ENCODE assay signal across 11 cellular contexts in genomic region chr10:29862926-29863614, GRCh38.
A peak's percentile ranks its signal among the peaks of the same experiment; 100 is the strongest.
DNase-seq lines count a peak whose midpoint lies in the region; ATAC-seq, FAIRE-seq and TF ChIP-seq lines count a peak whose summit lies in the region.
"Had no signal": no experiment of that assay in that cellular context is flagged by ENCODE, and none has a peak within 500 bp of the region (broad histone marks: within the 10 kb centered on the region; RNA-seq: fewer than 3 reads in every experiment).

No MANE protein-coding gene starts in this region.

- H3K4me3 Mint-ChIP-seq in neural progenitor cell: no peak overlapping the region
- H3K4me3 Mint-ChIP-seq: immature natural killer cell had no signal

- peaks cover 16% of the 10 kb centered on the region for H3K4me1 Mint-ChIP-seq in neural progenitor cell
- H3K4me1 Mint-ChIP-seq: immature natural killer cell had no signal

- H3K9me3 ChIP-seq in kidney (ENCODE audit: control insufficient read depth in 1 of 2, low read length in 2 of 2) (no peaks in the 10 kb centered on the region), aorta (ENCODE audit: control insufficient read depth, low read length) (no peaks in the 10 kb centered on the region), neural progenitor cell (ENCODE audit: low read depth) (no peaks in the 10 kb centered on the region)

- H3K4me1 ChIP-seq in kidney (ENCODE audit: control insufficient read depth in 1 of 2, insufficient read depth in 1 of 2, low read depth in 1 of 2, low read length in 2 of 2) (peaks cover 4 to 13% of the 10 kb centered on the region in 2 donors), aorta (ENCODE audit: control insufficient read depth in 1 of 2, insufficient read depth in 2 of 2, low read length in 2 of 2) (peaks cover 0 to 4% of the 10 kb centered on the region in 2 donors), neural progenitor cell (peaks cover 7% of the 10 kb centered on the region)

- no peak overlapping the region for H3K27ac ChIP-seq in kidney (ENCODE audit: low read depth in 2 of 2, low read length in 2 of 2)
- H3K27ac ChIP-seq in aorta (ENCODE audit: low read depth in 1 of 2, low read length in 2 of 2): peak overlapping the region in 1 of 2 donors; percentile 19
- no peak overlapping the region for H3K27ac ChIP-seq in neural progenitor cell

- H3K4me3 ChIP-seq in HFF-Myc (replicated peaks; ENCODE audit: low read depth, low read length) (no peak overlapping the region), kidney epithelial cell (ENCODE audit: low read depth, low read length) (no peak overlapping the region), kidney (ENCODE audit: low read length in 2 of 2) (no peak overlapping the region), aorta (ENCODE audit: low read length in 2 of 2) (no peak overlapping the region), neural progenitor cell (no peak overlapping the region)

- no peak overlapping the region for H3K27ac Mint-ChIP-seq in neural progenitor cell
- H3K27ac Mint-ChIP-seq: immature natural killer cell had no signal

- no peak for FAIRE-seq in kidney (lab: Jason Lieb, UNC)

- H3K9me3 Mint-ChIP-seq in neural progenitor cell: no peaks in the 10 kb centered on the region
- H3K9me3 Mint-ChIP-seq: immature natural killer cell had no signal

- WGBS in aorta, 2 donors: 88 to 97% methylated on average over 4 of the region's 4 CpGs

- peaks cover 2% of the 10 kb centered on the region for H3F3A ChIP-seq in neural progenitor cell (ENCODE audit: low read depth)

- DNase-seq in AG08396 (ENCODE audit: low spot score): peak; percentile 38
- DNase-seq in HFF-Myc (ENCODE audit: extremely low read depth, low read depth): peak; percentile 59
- DNase-seq in amniotic stem cell (lab: John Stamatoyannopoulos, UW): peak; percentile 3
- peak; percentile 97 for DNase-seq in kidney epithelial cell (ENCODE audit: low read depth)
- no peak for DNase-seq in kidney
- no peak for DNase-seq in aorta
- no peak for DNase-seq in neural progenitor cell (ENCODE audit: low spot score)
- no peak for DNase-seq in NCI-H1048 (lab: John Stamatoyannopoulos, UW)
- DNase-seq: caudate nucleus, immature natural killer cell, NCI-H2227 treated with DMSO at 0.1 percent for 48 hours had no signal

- no peak overlapping the region for H3K4me2 ChIP-seq in neural progenitor cell

- peaks cover 8% of the 10 kb centered on the region for H3K27me3 Mint-ChIP-seq in neural progenitor cell (ENCODE audit: insufficient read depth, low read depth)

- H3K27me3 ChIP-seq in kidney epithelial cell (ENCODE audit: control insufficient read depth, insufficient read depth, low read length) (no peaks in the 10 kb centered on the region), aorta (ENCODE audit: control insufficient read depth in 1 of 2, insufficient read depth in 2 of 2, low read length in 1 of 2) (no peaks in the 10 kb centered on the region), neural progenitor cell (no peaks in the 10 kb centered on the region)

- no peak overlapping the region for H2AFZ ChIP-seq in neural progenitor cell (replicated peaks)

- no peaks in the 10 kb centered on the region for H3K36me3 Mint-ChIP-seq in neural progenitor cell
- H3K36me3 Mint-ChIP-seq: immature natural killer cell had no signal

- intact Hi-C loops in kidney (cut with DNase I): no loop called here
- intact Hi-C loops in aorta (cut with DNase I): no loop called here

- H4K20me1 ChIP-seq in neural progenitor cell (ENCODE audit: low read depth): no peaks in the 10 kb centered on the region

- ATAC-seq in aorta (ENCODE audit: low FRiP score): no peak

- TF ChIP-seq CTCF in HFF-Myc (IDR thresholded peaks at IDR 0.05; ENCODE audit: low read depth, low read length, missing control alignments) (no peak), kidney epithelial cell (IDR thresholded peaks at IDR 0.05; ENCODE audit: insufficient read depth, low read length, poor library complexity, severe bottlenecking) (no peak), kidney (IDR thresholded peaks at IDR 0.05; ENCODE audit: borderline replicate concordance, extremely low read depth, insufficient read depth) (no peak), neural progenitor cell (IDR thresholded peaks at IDR 0.05) (no peak)

- H3K36me3 ChIP-seq in kidney epithelial cell (ENCODE audit: control insufficient read depth, insufficient read depth, low read length): no peaks in the 10 kb centered on the region
- H3K36me3 ChIP-seq in kidney (ENCODE audit: control insufficient read depth in 1 of 2, insufficient read depth in 2 of 2, low read length in 2 of 2): no peaks in the 10 kb centered on the region
- H3K36me3 ChIP-seq in aorta (ENCODE audit: control insufficient read depth in 1 of 2, insufficient read depth in 2 of 2, low read length in 1 of 2): no peaks in the 10 kb centered on the region
- H3K36me3 ChIP-seq in neural progenitor cell: no peaks in the 10 kb centered on the region

- H3K9ac ChIP-seq in kidney (ENCODE audit: low read length in 2 of 2): no peak overlapping the region
- no peak overlapping the region for H3K9ac ChIP-seq in neural progenitor cell

- no peaks in the 10 kb centered on the region for H3K79me2 ChIP-seq in neural progenitor cell (ENCODE audit: low read depth)

Comparison
In these comparisons a context has a peak if more than half of its experiments do, and no peak if none do; other contexts are left out.
1. DNase-seq: peak in AG08396 (single experiment), HFF-Myc (single experiment), amniotic stem cell (single experiment) and kidney epithelial cell (single experiment); none in kidney (single experiment), aorta (0 of 2), neural progenitor cell (single experiment) and NCI-H1048 (single experiment).